ENCODE assay signal across 8 cellular contexts in genomic region chr19:2061936-2062729, GRCh38. TPM values are rescaled to one million over a fixed set of nuclear protein-coding genes. Genes with fewer than 3 reads are reported as not detected.
DNase-seq lines count a peak whose midpoint lies in the region; ATAC-seq and TF ChIP-seq lines count a peak whose summit lies in the region.

No MANE protein-coding gene starts in this region.

- peak overlapping the region; percentile 87 for H3K27ac Mint-ChIP-seq in activated CD8-positive, alpha-beta memory T cell treated with anti-CD3 and anti-CD28 coated beads, Interleukin-2, amount 10 ng/mL, durations not matched to agents 7 days and 5 days

- CTCF ChIA-PET in activated CD8-positive, alpha-beta memory T cell treated with anti-CD3 and anti-CD28 coated beads, Interleukin-2, amount 10 ng/mL, durations not matched to agents 7 days and 5 days (lab: Charles Lee) = interaction anchor here (1.0 to 4.0 kb wide), 6 partner anchors 10 to 45 kb away, joined by 3 to 19 read pairs (median 6); partner anchors contain the start of genes IZUMO4 and MKNK2

- H3K27me3 Mint-ChIP-seq in activated CD8-positive, alpha-beta memory T cell treated with anti-CD3 and anti-CD28 coated beads, Interleukin-2, amount 10 ng/mL, durations not matched to agents 7 days and 5 days = no peaks in the 10 kb centered on the region

- no peaks in the 10 kb centered on the region for H3K9me3 Mint-ChIP-seq in activated CD8-positive, alpha-beta memory T cell treated with anti-CD3 and anti-CD28 coated beads, Interleukin-2, amount 10 ng/mL, durations not matched to agents 7 days and 5 days (ENCODE audit: low read depth)

- H3K9me3 ChIP-seq in iPS-15b (ENCODE audit: control insufficient read depth, insufficient read depth, low read length) (no peaks in the 10 kb centered on the region), stomach smooth muscle (ENCODE audit: control insufficient read depth in 2 of 2, low read length in 2 of 2) (no peaks in the 10 kb centered on the region)

- ATAC-seq in GM21723 (IDR thresholded peaks at IDR 0.05; ENCODE audit: unreplicated experiment) = peak; percentile 25
- ATAC-seq in activated CD8-positive, alpha-beta memory T cell treated with anti-CD3 and anti-CD28 coated beads, Interleukin-2, amount 10 ng/mL, durations not matched to agents 7 days and 5 days = peak; percentile 43

- DNase-seq in AG09309 (ENCODE audit: low read depth) = no peak
- DNase-seq in activated CD8-positive, alpha-beta memory T cell treated with anti-CD3 and anti-CD28 coated beads, Interleukin-2, amount 10 ng/mL, durations not matched to agents 7 days and 5 days = no peak
- DNase-seq in NCI-H2081 treated with DMSO at 0.1 percent for 48 hours (lab: John Stamatoyannopoulos, UW) = no peak
- no peak for DNase-seq in ecto neural progenitor cell (ENCODE audit: low spot score)
- no peak for DNase-seq in amniotic stem cell (lab: John Stamatoyannopoulos, UW)

- peak overlapping the region; percentile 77 for H3K9ac ChIP-seq in iPS-15b (ENCODE audit: low read depth, low read length)
- H3K9ac ChIP-seq in stomach smooth muscle (ENCODE audit: low read length in 2 of 2) = peak overlapping the region; percentile 81 to 82

- no peaks in the 10 kb centered on the region for H3K36me3 Mint-ChIP-seq in activated CD8-positive, alpha-beta memory T cell treated with anti-CD3 and anti-CD28 coated beads, Interleukin-2, amount 10 ng/mL, durations not matched to agents 7 days and 5 days

- no peak for TF ChIP-seq CTCF in AG09309 (IDR thresholded peaks at IDR 0.05; ENCODE audit: control insufficient read depth, insufficient read depth, low read depth, low read length, missing control alignments)

- no peaks in the 10 kb centered on the region for H3K36me3 ChIP-seq in iPS-15b (ENCODE audit: control insufficient read depth, insufficient read depth, low read length)
- H3K36me3 ChIP-seq in stomach smooth muscle (ENCODE audit: control insufficient read depth in 2 of 2, insufficient read depth in 2 of 2, low read length in 2 of 2) = no peaks in the 10 kb centered on the region

- H3K27me3 ChIP-seq in iPS-15b (ENCODE audit: control insufficient read depth, insufficient read depth, low read length) = no peaks in the 10 kb centered on the region
- no peaks in the 10 kb centered on the region for H3K27me3 ChIP-seq in stomach smooth muscle (ENCODE audit: control insufficient read depth in 1 of 2, insufficient read depth in 2 of 2, low read length in 2 of 2)

- H3K4me1 ChIP-seq in iPS-15b (ENCODE audit: control insufficient read depth, insufficient read depth, low read length) = peaks cover 4% of the 10 kb centered on the region
- peaks cover 42% of the 10 kb centered on the region for H3K4me1 ChIP-seq in stomach smooth muscle (ENCODE audit: control insufficient read depth, insufficient read depth, low read length)

- H3K4me1 Mint-ChIP-seq in activated CD8-positive, alpha-beta memory T cell treated with anti-CD3 and anti-CD28 coated beads, Interleukin-2, amount 10 ng/mL, durations not matched to agents 7 days and 5 days = peaks cover 29% of the 10 kb centered on the region

- H3K27ac ChIP-seq in stomach smooth muscle (ENCODE audit: low read length) = peak overlapping the region; percentile 98

- peak overlapping the region; percentile 84 for H3K4me3 Mint-ChIP-seq in activated CD8-positive, alpha-beta memory T cell treated with anti-CD3 and anti-CD28 coated beads, Interleukin-2, amount 10 ng/mL, durations not matched to agents 7 days and 5 days

- H3K4me3 ChIP-seq in AG09309 (ENCODE audit: control insufficient read depth, low read depth, low read length) (peak overlapping the region; percentile 67), iPS-15b (ENCODE audit: low read depth, low read length) (peak overlapping the region; percentile 79), stomach smooth muscle (ENCODE audit: low read length in 2 of 2) (peak overlapping the region; percentile 85 to 86)

RNA-seq across cellular contexts. Expression of gene MKNK2, which starts 11.1 kb away (rescaled TPM):
- 100 to 1,000 TPM; 196 to 201 TPM for total RNA-seq in activated CD8-positive, alpha-beta memory T cell treated with anti-CD3 and anti-CD28 coated beads, Interleukin-2, amount 10 ng/mL, durations not matched to agents 7 days and 5 days

RNA-seq across cellular contexts. Expression of gene MOB3A, which starts 34.0 kb away (rescaled TPM):
- 100 to 1,000 TPM; 200 to 202 TPM for total RNA-seq in activated CD8-positive, alpha-beta memory T cell treated with anti-CD3 and anti-CD28 coated beads, Interleukin-2, amount 10 ng/mL, durations not matched to agents 7 days and 5 days

RNA-seq across cellular contexts. Expression of gene IZUMO4, which starts 34.6 kb away (rescaled TPM):
- 10 to 100 TPM in 1 of 2 experiments, 1 to 10 TPM in 1; 7.2 to 10.1 TPM for total RNA-seq in activated CD8-positive, alpha-beta memory T cell treated with anti-CD3 and anti-CD28 coated beads, Interleukin-2, amount 10 ng/mL, durations not matched to agents 7 days and 5 days

RNA-seq across cellular contexts. Expression of gene BTBD2, which starts 46.6 kb away (rescaled TPM):
- 10 to 100 TPM; 37.4 to 52.7 TPM for total RNA-seq in activated CD8-positive, alpha-beta memory T cell treated with anti-CD3 and anti-CD28 coated beads, Interleukin-2, amount 10 ng/mL, durations not matched to agents 7 days and 5 days
